7 cellular contexts compared by ENCODE assay signal in the genomic region with DNA sequence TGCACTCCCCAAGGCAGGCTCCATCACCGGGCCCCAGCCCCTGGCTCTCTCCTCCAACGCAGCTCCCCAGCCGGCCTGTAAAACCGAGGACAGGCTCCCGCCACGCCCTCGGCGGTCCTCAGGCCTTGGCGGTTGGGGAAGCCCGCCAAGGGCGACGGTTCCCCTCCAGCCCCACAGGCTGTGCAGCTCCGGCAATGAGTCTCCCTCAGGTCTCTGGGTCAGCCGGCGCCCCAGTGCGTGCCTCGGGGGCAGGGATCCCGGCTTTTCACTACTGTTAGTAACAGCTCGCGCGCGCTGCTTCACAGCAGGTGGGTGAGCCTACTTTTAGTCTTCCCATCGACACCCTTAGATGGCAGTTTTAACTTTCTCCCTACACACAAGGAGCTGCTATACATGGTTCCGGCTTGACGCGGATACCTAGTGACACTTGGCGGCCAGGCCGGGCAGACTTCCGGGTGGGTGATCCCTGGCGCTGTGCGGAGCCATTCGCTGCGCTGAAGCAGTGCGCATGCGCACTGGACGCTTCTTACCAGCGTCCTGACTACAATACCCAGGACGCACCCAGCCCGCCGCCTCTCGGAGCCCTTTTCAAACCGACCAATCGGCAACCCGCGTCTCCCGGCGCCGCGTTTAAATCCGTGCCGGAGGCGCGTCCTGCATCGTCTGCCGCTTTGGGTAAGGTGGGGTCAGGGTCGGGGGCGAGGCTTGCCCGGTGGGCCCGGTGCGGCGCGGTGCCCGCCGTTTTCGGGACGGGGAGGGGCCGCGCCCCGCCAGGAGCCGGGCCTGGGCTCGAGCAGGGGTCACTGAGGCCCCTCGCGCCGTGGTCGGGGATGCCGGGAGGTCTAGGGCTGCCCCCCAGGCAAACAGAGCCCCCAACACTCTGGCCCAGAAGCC. TPM values are rescaled to one million over a fixed set of nuclear protein-coding genes. Genes with fewer than 3 reads are reported as not detected.
DNase-seq lines count a peak whose midpoint lies in the region; ATAC-seq, FAIRE-seq and TF ChIP-seq lines count a peak whose summit lies in the region.

A gene with protein sequence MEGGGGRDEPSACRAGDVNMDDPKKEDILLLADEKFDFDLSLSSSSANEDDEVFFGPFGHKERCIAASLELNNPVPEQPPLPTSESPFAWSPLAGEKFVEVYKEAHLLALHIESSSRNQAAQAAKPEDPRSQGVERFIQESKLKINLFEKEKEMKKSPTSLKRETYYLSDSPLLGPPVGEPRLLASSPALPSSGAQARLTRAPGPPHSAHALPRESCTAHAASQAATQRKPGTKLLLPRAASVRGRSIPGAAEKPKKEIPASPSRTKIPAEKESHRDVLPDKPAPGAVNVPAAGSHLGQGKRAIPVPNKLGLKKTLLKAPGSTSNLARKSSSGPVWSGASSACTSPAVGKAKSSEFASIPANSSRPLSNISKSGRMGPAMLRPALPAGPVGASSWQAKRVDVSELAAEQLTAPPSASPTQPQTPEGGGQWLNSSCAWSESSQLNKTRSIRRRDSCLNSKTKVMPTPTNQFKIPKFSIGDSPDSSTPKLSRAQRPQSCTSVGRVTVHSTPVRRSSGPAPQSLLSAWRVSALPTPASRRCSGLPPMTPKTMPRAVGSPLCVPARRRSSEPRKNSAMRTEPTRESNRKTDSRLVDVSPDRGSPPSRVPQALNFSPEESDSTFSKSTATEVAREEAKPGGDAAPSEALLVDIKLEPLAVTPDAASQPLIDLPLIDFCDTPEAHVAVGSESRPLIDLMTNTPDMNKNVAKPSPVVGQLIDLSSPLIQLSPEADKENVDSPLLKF (plus strand): TSS at position 614 of the 894 bp plus-strand sequence. CDS start 531 bp downstream, outside the sequence.

- H3K4me2 ChIP-seq in hepatocyte = peak within 1 kb of the TSS; percentile 95

- peak; percentile 98 for FAIRE-seq in GM18507 (lab: Jason Lieb, UNC)

- ATAC-seq in HG02981 (IDR thresholded peaks at IDR 0.05; ENCODE audit: unreplicated experiment) = peak; percentile 95

- peaks cover 8% of the 10 kb centered on the region for H3K4me1 ChIP-seq in hepatocyte (ENCODE audit: insufficient read depth)

- WGBS in hepatocyte (ENCODE audit: low lambda C conversion rate, missing lambda C conversion rate) = 2% methylated on average over 74 of the region's 76 CpGs

- H3K79me2 ChIP-seq in hepatocyte = peaks cover 21% of the 10 kb centered on the region

- peak; percentile 35 for TF ChIP-seq CTCF in hepatocyte (IDR thresholded peaks at IDR 0.05; ENCODE audit: poor library complexity)

- H3K27me3 ChIP-seq in hepatocyte = no peaks in the 10 kb centered on the region

- H3K36me3 ChIP-seq in hepatocyte (replicated peaks; ENCODE audit: insufficient read depth, low read depth) = no peaks in the 10 kb centered on the region

- peak within 1 kb of the TSS; percentile 93 for H3K27ac ChIP-seq in hepatocyte

- H4K20me1 ChIP-seq in hepatocyte (ENCODE audit: insufficient read depth, poor library complexity, severe bottlenecking) = no peaks in the 10 kb centered on the region

- peak within 1 kb of the TSS; percentile 50 for H3K4me3 ChIP-seq in hepatocyte

- H2AFZ ChIP-seq in hepatocyte = peak within 1 kb of the TSS; percentile 89

- H3K9me3 ChIP-seq in hepatocyte (ENCODE audit: low read depth) = no peaks in the 10 kb centered on the region

- DNase-seq in GM18507 (ENCODE audit: extremely low spot score, insufficient read length, low read depth) (peak; percentile 99), NCI-H2029 treated with DMSO at 0.1 percent for 48 hours (lab: John Stamatoyannopoulos, UW) (peak; percentile 83), T-helper 9 cell (peak; percentile 94), astrocyte of the hippocampus (ENCODE audit: low read depth, low spot score) (peak; percentile 99), hepatocyte (ENCODE audit: low spot score) (peak; percentile 99), retina (peak; percentile 96)

- no peaks in the 10 kb centered on the region for H3K9me2 ChIP-seq in hepatocyte (replicated peaks; ENCODE audit: insufficient read depth)

RNA-seq across cellular contexts. Expression of the gene that starts here (rescaled TPM):
- 2.6 and 4.4 TPM in 2 replicates for total RNA-seq in hepatocyte
- polyA plus RNA-seq in hepatocyte = 4.1 and 5.9 TPM in 2 replicates

Comparison
In these comparisons a context has a peak if more than half of its experiments do, and no peak if none do; other contexts are left out.
1. Peak in every context shown above with its lines: DNase-seq, ATAC-seq, H3K4me3 ChIP-seq and H3K27ac ChIP-seq.